8 cellular contexts compared by ENCODE assay signal in the genomic region with DNA sequence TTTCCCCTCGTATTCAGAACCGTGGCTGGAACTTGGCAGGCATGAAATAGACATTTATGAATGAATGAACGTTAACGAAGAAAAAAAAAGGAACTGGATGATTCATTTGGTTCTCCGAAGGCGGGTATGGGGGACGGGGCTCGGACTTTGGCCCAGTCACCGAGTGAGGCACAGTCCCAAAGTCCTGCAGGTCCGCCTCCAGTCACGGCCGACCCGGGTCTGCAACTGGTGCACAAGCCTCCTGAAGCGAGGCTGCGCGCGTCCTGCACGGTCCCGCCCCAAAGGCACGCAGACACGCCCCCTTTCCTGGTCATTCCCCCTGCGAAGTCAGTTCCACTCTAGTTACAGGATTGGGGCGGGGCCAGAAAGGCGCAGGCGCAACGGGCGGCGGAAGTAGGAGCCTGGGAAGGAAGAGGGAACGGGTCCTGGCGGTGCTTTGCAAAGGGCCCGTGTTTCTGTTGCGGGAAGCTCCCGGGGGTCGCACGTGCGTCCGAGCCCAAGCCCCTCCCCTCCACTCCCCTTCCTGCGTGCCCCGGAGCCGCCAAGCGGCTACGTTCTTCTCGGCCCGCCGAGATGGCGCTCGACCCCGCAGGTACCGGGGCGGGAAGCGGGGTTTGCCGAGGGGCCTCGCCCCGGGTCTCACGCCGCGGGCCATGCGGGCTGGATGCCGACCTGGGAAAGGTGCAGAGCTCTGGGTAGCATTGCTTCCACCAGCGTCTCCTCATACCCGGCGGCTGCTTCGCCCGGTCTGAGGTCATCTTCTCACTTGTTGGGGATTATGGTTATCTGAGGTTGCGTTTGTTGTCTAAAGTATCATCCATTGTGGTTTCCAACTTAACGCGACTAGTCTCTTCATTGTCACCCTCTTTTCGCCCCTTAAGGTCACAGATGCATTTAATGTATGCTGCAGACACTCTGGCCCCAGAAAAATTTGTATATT. TPM values are rescaled to one million over a fixed set of nuclear protein-coding genes. Genes with fewer than 3 reads are reported as not detected.
DNase-seq lines count a peak whose midpoint lies in the region; ATAC-seq and TF ChIP-seq lines count a peak whose summit lies in the region.

A gene with protein sequence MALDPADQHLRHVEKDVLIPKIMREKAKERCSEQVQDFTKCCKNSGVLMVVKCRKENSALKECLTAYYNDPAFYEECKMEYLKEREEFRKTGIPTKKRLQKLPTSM (plus strand): TSS at position 399 of the 940 bp plus-strand sequence. CDS start 175 bp downstream, at position 574.

- H3K9me3 ChIP-seq in OCI-LY3 (ENCODE audit: insufficient read depth, low read length), result no peaks in the 10 kb centered on the region

- peak; percentile 96 for DNase-seq in D341Med (ENCODE audit: low spot score)
- DNase-seq in HuH-7 (ENCODE audit: low spot score), result peak; percentile 98
- peak; percentile 95 for DNase-seq in activated CD8-positive, alpha-beta memory T cell treated with anti-CD3 and anti-CD28 coated beads, Interleukin-2, amount 50 U/mL, for 48 hours
- peak; percentile 96 for DNase-seq in endothelial cell (ENCODE audit: low spot score)
- DNase-seq in midbrain (lab: John Stamatoyannopoulos, UW), result peak; percentile 96
- DNase-seq in stimulated activated CD8-positive, alpha-beta memory T cell treated with anti-CD3 and anti-CD28 coated beads, Interleukin-2, amount 100 ng/mL, for 1 hour (ENCODE audit: low read depth in 2 of 2), result peak; percentile 76 to 80

- peak within 1 kb of the TSS; percentile 91 for H3K4me3 Mint-ChIP-seq in endothelial cell (ENCODE audit: unreplicated experiment)

- peaks cover 4% of the 10 kb centered on the region; the same call in 1 of the 2 replicates for H4K20me1 ChIP-seq in OCI-LY3 (ENCODE audit: insufficient read depth, low read length)

- H3K27ac Mint-ChIP-seq in endothelial cell (ENCODE audit: unreplicated experiment), result peak within 1 kb of the TSS; percentile 68

- H3K9ac ChIP-seq in OCI-LY3 (ENCODE audit: low read length), result peak within 1 kb of the TSS; percentile 83

- H3K36me3 ChIP-seq in OCI-LY3 (replicated peaks; ENCODE audit: low read depth, low read length), result peaks cover 4% of the 10 kb centered on the region

- peak within 1 kb of the TSS; percentile 82 for H3K4me3 ChIP-seq in OCI-LY3 (ENCODE audit: low read length)

- H3K4me2 ChIP-seq in OCI-LY3 (ENCODE audit: low read length), result peak within 1 kb of the TSS; percentile 89

- H3K36me3 Mint-ChIP-seq in endothelial cell (ENCODE audit: low read depth, unreplicated experiment), result no peaks in the 10 kb centered on the region

- H3K27me3 ChIP-seq in OCI-LY3 (ENCODE audit: low read depth, low read length), result no peaks in the 10 kb centered on the region

- peaks cover 23% of the 10 kb centered on the region for H3K4me1 ChIP-seq in OCI-LY3 (ENCODE audit: low read length)

- peaks cover 49% of the 10 kb centered on the region for H3K79me2 ChIP-seq in OCI-LY3 (ENCODE audit: low read length)

- H3K27me3 Mint-ChIP-seq in endothelial cell (ENCODE audit: unreplicated experiment), result no peaks in the 10 kb centered on the region

- peak within 1 kb of the TSS; percentile 88 for H2AFZ ChIP-seq in OCI-LY3 (ENCODE audit: low read depth, low read length)

- peaks cover 13% of the 10 kb centered on the region for H3K4me1 Mint-ChIP-seq in endothelial cell (ENCODE audit: unreplicated experiment)

- H3K27ac ChIP-seq in OCI-LY3 (ENCODE audit: low read length), result peak within 1 kb of the TSS; percentile 41

- peak; percentile 99 for ATAC-seq in GM21515 (IDR thresholded peaks at IDR 0.05; ENCODE audit: unreplicated experiment)

- no peaks in the 10 kb centered on the region for H3K9me3 Mint-ChIP-seq in endothelial cell (ENCODE audit: unreplicated experiment)

- no peak; the same call in 1 of the 2 replicates for TF ChIP-seq CTCF in OCI-LY3 (IDR thresholded peaks at IDR 0.05; ENCODE audit: low read depth, low read length)
- no peak for TF ChIP-seq CTCF in endothelial cell (IDR thresholded peaks at IDR 0.05; ENCODE audit: unreplicated experiment)

RNA-seq across cellular contexts. Expression of the gene that starts here (rescaled TPM):
- total RNA-seq in endothelial cell (ENCODE audit: unreplicated experiment), result 8.9 TPM

Comparison
In these comparisons a context has a peak if more than half of its experiments do, and no peak if none do; other contexts are left out.
1. Peak in every context shown above with its lines: DNase-seq, ATAC-seq, H3K4me3 ChIP-seq and H3K27ac ChIP-seq.